Comparison of ENCODE assay signal across 2 cellular contexts in the genomic region with DNA sequence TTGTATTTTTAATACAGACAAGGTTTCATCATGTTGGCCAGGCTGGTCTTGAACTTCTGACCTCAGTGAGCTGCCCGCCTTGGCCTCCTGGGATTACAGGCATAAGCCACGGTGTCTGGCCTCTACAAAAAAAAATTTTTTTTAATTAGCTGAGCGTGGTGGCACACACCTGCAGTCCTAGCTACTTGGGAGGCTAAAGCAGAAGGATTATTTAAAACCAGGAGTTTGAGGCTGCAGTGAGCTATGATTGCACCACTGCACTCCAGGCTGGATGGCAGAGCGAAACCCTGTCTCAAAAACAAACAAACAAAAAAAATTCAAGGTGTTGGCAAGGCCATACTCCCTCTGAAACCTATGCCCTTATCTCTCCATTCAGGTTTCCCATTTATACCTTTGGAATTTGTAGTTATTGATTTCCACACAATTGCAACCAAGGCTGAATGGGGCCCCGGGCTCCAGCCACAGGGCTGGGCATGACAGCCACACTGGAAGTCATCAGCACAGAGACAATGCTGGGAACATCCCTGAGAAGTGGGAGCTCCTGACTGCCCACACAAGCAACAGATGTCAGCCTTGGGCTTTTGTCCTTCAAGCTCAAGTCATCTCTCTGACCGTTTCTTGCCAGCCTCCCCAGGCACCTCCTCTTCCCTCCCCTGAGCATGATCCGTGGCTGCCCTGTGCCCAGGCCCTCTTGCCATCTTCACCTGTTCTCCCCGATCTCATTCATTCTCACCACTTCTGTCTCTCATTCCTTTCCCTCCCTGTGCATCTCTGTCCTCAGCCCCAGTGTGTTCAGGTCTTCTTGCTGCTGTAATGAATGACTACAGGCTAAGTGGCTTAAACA.
TF ChIP-seq lines count a peak whose summit lies in the region.

No MANE protein-coding gene starts in this region.

TF ChIP-seq in IMR-90, 13 proteins besides CTCF, POLR2A, EP300 and RAD21:
- no peak for TF ChIP-seq BHLHE40 (IDR thresholded peaks at IDR 0.05; ENCODE audit: low read depth, low read length)
- TF ChIP-seq, protein P1, sequence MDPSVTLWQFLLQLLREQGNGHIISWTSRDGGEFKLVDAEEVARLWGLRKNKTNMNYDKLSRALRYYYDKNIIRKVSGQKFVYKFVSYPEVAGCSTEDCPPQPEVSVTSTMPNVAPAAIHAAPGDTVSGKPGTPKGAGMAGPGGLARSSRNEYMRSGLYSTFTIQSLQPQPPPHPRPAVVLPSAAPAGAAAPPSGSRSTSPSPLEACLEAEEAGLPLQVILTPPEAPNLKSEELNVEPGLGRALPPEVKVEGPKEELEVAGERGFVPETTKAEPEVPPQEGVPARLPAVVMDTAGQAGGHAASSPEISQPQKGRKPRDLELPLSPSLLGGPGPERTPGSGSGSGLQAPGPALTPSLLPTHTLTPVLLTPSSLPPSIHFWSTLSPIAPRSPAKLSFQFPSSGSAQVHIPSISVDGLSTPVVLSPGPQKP (IDR thresholded peaks at IDR 0.05; ENCODE audit: borderline replicate concordance, low read depth, low read length), result no peak
TF ChIP-seq in IMR-90: peak in this region for 0.

TF ChIP-seq in H1, 55 proteins besides CTCF, POLR2A, EP300 and RAD21:
- no peak for TF ChIP-seq PHF8 (conservative IDR thresholded peaks at IDR 0.05; ENCODE audit: low read depth, low read length)
- TF ChIP-seq YY1 (IDR thresholded peaks at IDR 0.05; ENCODE audit: low read depth, low read length), result no peak
- TF ChIP-seq CHD1 (IDR thresholded peaks at IDR 0.05; ENCODE audit: low read depth, low read length), result no peak
- no peak for TF ChIP-seq NRF1 (IDR thresholded peaks at IDR 0.05; ENCODE audit: low read depth, low read length)
- no peak for TF ChIP-seq POU5F1 (IDR thresholded peaks at IDR 0.05; ENCODE audit: low read depth, low read length)
- TF ChIP-seq, protein P2, sequence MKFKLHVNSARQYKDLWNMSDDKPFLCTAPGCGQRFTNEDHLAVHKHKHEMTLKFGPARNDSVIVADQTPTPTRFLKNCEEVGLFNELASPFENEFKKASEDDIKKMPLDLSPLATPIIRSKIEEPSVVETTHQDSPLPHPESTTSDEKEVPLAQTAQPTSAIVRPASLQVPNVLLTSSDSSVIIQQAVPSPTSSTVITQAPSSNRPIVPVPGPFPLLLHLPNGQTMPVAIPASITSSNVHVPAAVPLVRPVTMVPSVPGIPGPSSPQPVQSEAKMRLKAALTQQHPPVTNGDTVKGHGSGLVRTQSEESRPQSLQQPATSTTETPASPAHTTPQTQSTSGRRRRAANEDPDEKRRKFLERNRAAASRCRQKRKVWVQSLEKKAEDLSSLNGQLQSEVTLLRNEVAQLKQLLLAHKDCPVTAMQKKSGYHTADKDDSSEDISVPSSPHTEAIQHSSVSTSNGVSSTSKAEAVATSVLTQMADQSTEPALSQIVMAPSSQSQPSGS (IDR thresholded peaks at IDR 0.05; ENCODE audit: low read length), result no peak
- no peak for TF ChIP-seq BACH1 (IDR thresholded peaks at IDR 0.05; ENCODE audit: low read length)
- no peak for TF ChIP-seq MAFK (IDR thresholded peaks at IDR 0.05; ENCODE audit: low read depth, low read length)
- TF ChIP-seq CREB1 (IDR thresholded peaks at IDR 0.05), result no peak
- TF ChIP-seq EZH2 (IDR thresholded peaks at IDR 0.05; ENCODE audit: low read depth, low read length, severe bottlenecking), result no peak
- no peak for TF ChIP-seq POLR2AphosphoS5 (IDR thresholded peaks at IDR 0.05; ENCODE audit: low read depth, low read length)
- TF ChIP-seq RFX5 (IDR thresholded peaks at IDR 0.05; ENCODE audit: borderline replicate concordance, low read depth, low read length), result no peak
- TF ChIP-seq GABPA (IDR thresholded peaks at IDR 0.05; ENCODE audit: borderline replicate concordance, insufficient read depth, low read length), result no peak
- no peak for TF ChIP-seq SP4 (IDR thresholded peaks at IDR 0.05; ENCODE audit: low read length)
